In genomic region chr5:131628990-131629389, GRCh38 we compare ENCODE assay signal across 12 cellular contexts.
DNase-seq lines count a peak whose midpoint lies in the region; ATAC-seq, FAIRE-seq and TF ChIP-seq lines count a peak whose summit lies in the region.
"Had no signal": no experiment of that assay in that cellular context is flagged by ENCODE, and none has a peak within 500 bp of the region (broad histone marks: within the 10 kb centered on the region; RNA-seq: fewer than 3 reads in every experiment).

No MANE protein-coding gene starts in this region.

- no peak overlapping the region for H3K4me3 ChIP-seq in fibroblast of mammary gland (ENCODE audit: control insufficient read depth, low read depth, low read length)
- H3K4me3 ChIP-seq: colonic mucosa had no signal

- intact Hi-C loops in posterior cingulate gyrus (cut with DNase I), result no loop called here

- no peaks in the 10 kb centered on the region for H3K27me3 Mint-ChIP-seq in stimulated activated naive CD8-positive, alpha-beta T cell treated with anti-CD3 and anti-CD28 coated beads, Interleukin-15, Interleukin-2, amounts not matched to agents 100 ng/mL and 50 ng/mL, for 24 hours

- no peak for ATAC-seq in stimulated activated naive CD8-positive, alpha-beta T cell treated with anti-CD3 and anti-CD28 coated beads, Interleukin-15, Interleukin-2, amounts not matched to agents 100 U/mL and 50 U/mL, for 24 hours
- peak; percentile 49; the same call in 1 of the 3 replicates for ATAC-seq in SK-N-SH treated with all-trans-retinoic acid at 6 μM for 48 hours

- no peaks in the 10 kb centered on the region for H3K9me3 Mint-ChIP-seq in stimulated activated naive CD8-positive, alpha-beta T cell treated with anti-CD3 and anti-CD28 coated beads, Interleukin-15, Interleukin-2, amounts not matched to agents 100 ng/mL and 50 ng/mL, for 24 hours

- H3K4me3 Mint-ChIP-seq in stimulated activated naive CD8-positive, alpha-beta T cell treated with anti-CD3 and anti-CD28 coated beads, Interleukin-15, Interleukin-2, amounts not matched to agents 100 ng/mL and 50 ng/mL, for 24 hours, result peak overlapping the region; percentile 47

- DNase-seq in stimulated activated naive CD8-positive, alpha-beta T cell treated with anti-CD3 and anti-CD28 coated beads, Interleukin-15, Interleukin-2, amounts not matched to agents 100 U/mL and 50 U/mL, for 24 hours, result no peak
- peak; percentile 82 for DNase-seq in fibroblast of mammary gland (ENCODE audit: low read depth)
- peak; percentile 38 for DNase-seq in urothelium cell line (ENCODE audit: low spot score)
- no peak for DNase-seq in epidermal melanocyte (ENCODE audit: insufficient read length, low spot score)
- no peak for DNase-seq in posterior cingulate gyrus
- no peak for DNase-seq in DMS53 treated with DMSO at 0.1 percent for 48 hours (lab: John Stamatoyannopoulos, UW; ENCODE audit: unreplicated experiment)
- DNase-seq: activated CD8-positive, alpha-beta memory T cell treated with anti-CD3 and anti-CD28 coated beads, Interleukin-2, amount 50 U/mL, for 48 hours; colonic mucosa; COR-L47; substantia nigra had no signal

- TF ChIP-seq CTCF in fibroblast of mammary gland (conservative IDR thresholded peaks at IDR 0.05; ENCODE audit: control insufficient read depth, insufficient read depth, low read depth, low read length), result no peak

- H3K27ac Mint-ChIP-seq in stimulated activated naive CD8-positive, alpha-beta T cell treated with anti-CD3 and anti-CD28 coated beads, Interleukin-15, Interleukin-2, amounts not matched to agents 100 ng/mL and 50 ng/mL, for 24 hours, result peak overlapping the region; percentile 75

- H3K4me1 Mint-ChIP-seq in stimulated activated naive CD8-positive, alpha-beta T cell treated with anti-CD3 and anti-CD28 coated beads, Interleukin-15, Interleukin-2, amounts not matched to agents 100 ng/mL and 50 ng/mL, for 24 hours (ENCODE audit: low read depth), result peaks cover 50% of the 10 kb centered on the region

- peaks cover 20% of the 10 kb centered on the region for H3K36me3 Mint-ChIP-seq in stimulated activated naive CD8-positive, alpha-beta T cell treated with anti-CD3 and anti-CD28 coated beads, Interleukin-15, Interleukin-2, amounts not matched to agents 100 ng/mL and 50 ng/mL, for 24 hours (ENCODE audit: low read depth)

- FAIRE-seq in urothelium cell line (lab: Jason Lieb, UNC), result peak; percentile 53

TF ChIP-seq in SK-N-SH treated with all-trans-retinoic acid at 6 μM for 48 hours, 23 proteins besides CTCF, POLR2A, EP300 and RAD21:
- no peak for TF ChIP-seq TOX (CRISPR knock-in tag; IDR thresholded peaks at IDR 0.05; ENCODE audit: borderline replicate concordance)
- TF ChIP-seq ZC3H10 (CRISPR knock-in tag; IDR thresholded peaks at IDR 0.05), result no peak
- TF ChIP-seq CREB5 (CRISPR knock-in tag; IDR thresholded peaks at IDR 0.05; ENCODE audit: low read depth), result no peak
- no peak for TF ChIP-seq PATZ1 (CRISPR knock-in tag; IDR thresholded peaks at IDR 0.05; ENCODE audit: borderline replicate concordance)
- TF ChIP-seq ISL1 (CRISPR knock-in tag; IDR thresholded peaks at IDR 0.05), result no peak
- no peak for TF ChIP-seq PPARA (CRISPR knock-in tag; IDR thresholded peaks at IDR 0.05; ENCODE audit: borderline replicate concordance)
- TF ChIP-seq OSR1 (CRISPR knock-in tag; IDR thresholded peaks at IDR 0.05), result no peak
- no peak for TF ChIP-seq POU6F1 (CRISPR knock-in tag; IDR thresholded peaks at IDR 0.05; ENCODE audit: borderline replicate concordance, low read depth)
- no peak for TF ChIP-seq RARB (CRISPR knock-in tag; IDR thresholded peaks at IDR 0.05)
- TF ChIP-seq ZFP3 (CRISPR knock-in tag; IDR thresholded peaks at IDR 0.05), result no peak
- no peak for TF ChIP-seq ARNTL (CRISPR knock-in tag; IDR thresholded peaks at IDR 0.05; ENCODE audit: borderline replicate concordance, low read depth)
- TF ChIP-seq ZNF565 (CRISPR knock-in tag; conservative IDR thresholded peaks at IDR 0.05; ENCODE audit: low read depth), result no peak
- no peak for TF ChIP-seq ZNF70 (CRISPR knock-in tag; IDR thresholded peaks at IDR 0.05)
- TF ChIP-seq TCF4 (CRISPR knock-in tag; IDR thresholded peaks at IDR 0.05; ENCODE audit: borderline replicate concordance), result no peak
- TF ChIP-seq GLIS3 (CRISPR knock-in tag; IDR thresholded peaks at IDR 0.05), result no peak
- TF ChIP-seq ZFP30 (CRISPR knock-in tag; IDR thresholded peaks at IDR 0.05), result no peak

Comparison
In these comparisons a context has a peak if more than half of its experiments do, and no peak if none do; other contexts are left out.
1. DNase-seq: peak in fibroblast of mammary gland (single experiment) and urothelium cell line (single experiment); none in stimulated activated naive CD8-positive, alpha-beta T cell treated with anti-CD3 and anti-CD28 coated beads, Interleukin-15, Interleukin-2, amounts not matched to agents 100 U/mL and 50 U/mL, for 24 hours (single experiment), epidermal melanocyte (single experiment), posterior cingulate gyrus (0 of 10) and DMS53 treated with DMSO at 0.1 percent for 48 hours (single experiment).